8 cellular contexts compared by ENCODE assay signal in genomic region chr15:64355559-64356442, GRCh38. TPM values are rescaled to one million over a fixed set of nuclear protein-coding genes. Genes with fewer than 3 reads are reported as not detected.
DNase-seq lines count a peak whose midpoint lies in the region; ATAC-seq and TF ChIP-seq lines count a peak whose summit lies in the region.

Gene CSNK1G1, minus strand, starts transcription at chr15:64356173. Its CDS starts 55,674 bp downstream, at chr15:64300499.

- peak within 1 kb of the TSS; percentile 79 for H2AFZ ChIP-seq in PC-3 (ENCODE audit: low read length)

- intact Hi-C loops in PC-3 (cut with micrococcal nuclease) (loop anchor here (1.0 to 2.0 kb wide), 4 partner anchors 67 to 192 kb away; partner anchors contain the start of gene PPIB), mucosa of descending colon (cut with DNase I, micrococcal nuclease) (no loop called here)

- BruUV-seq in PC-3 (replicated peaks; lab: Mats Ljungman, UMichigan) = no TSS peak

- POLR2A ChIA-PET in PC-3 (lab: Charles Lee; ENCODE audit: unreplicated experiment) = interaction anchor here (0.5 kb wide), 1 partner anchor 123 kb away, joined by 4 read pairs; no protein-coding TSS in a partner anchor

- TF ChIP-seq RAD21 in Ishikawa (IDR thresholded peaks at IDR 0.05; ENCODE audit: low read depth) = no peak

- H3K27me3 ChIP-seq in PC-3 (ENCODE audit: low read length) = no peaks in the 10 kb centered on the region

- H3F3A ChIP-seq in PC-3 (ENCODE audit: low read length, unreplicated experiment) = no peaks in the 10 kb centered on the region

- DNase-seq in D341Med (ENCODE audit: low spot score) (peak; percentile 93), PC-3 (peak; percentile 93), activated T-cell treated with anti-CD3 and anti-CD28 coated beads for 48 hours (ENCODE audit: low read depth) (peak; percentile 86), epithelial cell of prostate (ENCODE audit: low read depth, low spot score) (peak; percentile 69), mucosa of descending colon (peak; percentile 93 to 95 (median 95))
- peak; percentile 91 for DNase-seq in stimulated activated CD8-positive, alpha-beta memory T cell treated with anti-CD3 and anti-CD28 coated beads, Interleukin-4, amount 100 ng/mL, for 24 hours (ENCODE audit: low read depth)

- peak within 1 kb of the TSS; percentile 86 for H3K4me2 ChIP-seq in PC-3 (ENCODE audit: low read length)

- no peaks in the 10 kb centered on the region for H3K36me3 ChIP-seq in PC-3 (ENCODE audit: low read depth, low read length)
- no peaks in the 10 kb centered on the region for H3K36me3 ChIP-seq in mucosa of descending colon (ENCODE audit: low read depth)

- ATAC-seq in GM21576 (IDR thresholded peaks at IDR 0.05; ENCODE audit: unreplicated experiment) = peak; percentile 89
- ATAC-seq in PC-3 = peak; percentile 96
- peak; percentile 99 for ATAC-seq in mucosa of descending colon

- no peaks in the 10 kb centered on the region for H4K20me1 ChIP-seq in PC-3 (ENCODE audit: low read length)

- TF ChIP-seq EP300 in Ishikawa (IDR thresholded peaks at IDR 0.05; ENCODE audit: borderline replicate concordance) = peak; percentile 26; the same call in 1 of the 2 replicates

- peak within 1 kb of the TSS; percentile 50 for H3K27ac ChIP-seq in PC-3 (ENCODE audit: low read length)
- H3K27ac ChIP-seq in epithelial cell of prostate = peak within 1 kb of the TSS; percentile 80

- peak within 1 kb of the TSS; percentile 80 for H3K9ac ChIP-seq in PC-3 (ENCODE audit: low read length)

- H3K79me2 ChIP-seq in PC-3 (ENCODE audit: low read length) = peaks cover 39% of the 10 kb centered on the region

- H3K9me3 ChIP-seq in PC-3 (ENCODE audit: low read length) (no peaks in the 10 kb centered on the region), mucosa of descending colon (no peaks in the 10 kb centered on the region)

- CTCF ChIA-PET in PC-3 (lab: Charles Lee) = interaction anchor here (0.6 to 1.0 kb wide), 2 partner anchors 9 to 32 kb away, joined by 3 read pairs; partner anchors contain the start of gene TRIP4

- TF ChIP-seq CTCF in PC-3 (conservative IDR thresholded peaks at IDR 0.05; ENCODE audit: low read depth, low read length) = no peak
- TF ChIP-seq CTCF in mucosa of descending colon (IDR thresholded peaks at IDR 0.05) = no peak

- no peaks in the 10 kb centered on the region for H3K9me2 ChIP-seq in PC-3 (replicated peaks; ENCODE audit: low read length)

- H3K4me3 ChIP-seq in PC-3 (ENCODE audit: low read length) (peak within 1 kb of the TSS; percentile 85), mucosa of descending colon (peak within 1 kb of the TSS; percentile 30)

- peaks cover 5% of the 10 kb centered on the region; the same call in 1 of the 2 replicates for H3K4me1 ChIP-seq in PC-3 (ENCODE audit: insufficient read depth, low read length)
- peaks cover 4% of the 10 kb centered on the region for H3K4me1 ChIP-seq in mucosa of descending colon (ENCODE audit: low read depth)

TF ChIP-seq in Ishikawa, 13 proteins besides CTCF, POLR2A, EP300 and RAD21:
- TF ChIP-seq TCF12 (IDR thresholded peaks at IDR 0.05; ENCODE audit: low read depth) (no peak; the same call in 1 of the 2 replicates), YY1 (IDR thresholded peaks at IDR 0.05; ENCODE audit: low read depth) (no peak), REST (IDR thresholded peaks at IDR 0.05; ENCODE audit: low read depth) (no peak), CREB1 (IDR thresholded peaks at IDR 0.05; ENCODE audit: low read depth) (no peak; the same call in 1 of the 2 replicates), TEAD4 (IDR thresholded peaks at IDR 0.05) (no peak), USF1 (IDR thresholded peaks at IDR 0.05) (no peak), MAX (IDR thresholded peaks at IDR 0.05) (peak; percentile 18; the same call in 1 of the 2 replicates), ZBTB7A (IDR thresholded peaks at IDR 0.05; ENCODE audit: low read depth) (no peak), FOXM1 (IDR thresholded peaks at IDR 0.05; ENCODE audit: borderline replicate concordance, low read depth) (peak; percentile 36; the same call in 1 of the 2 replicates), TAF1 (IDR thresholded peaks at IDR 0.05; ENCODE audit: low read depth) (0 out of 2 replicates have a peak, but pooled peaks have one; percentile 17), NFIC (IDR thresholded peaks at IDR 0.05) (no peak), CEBPB (IDR thresholded peaks at IDR 0.05) (no peak), EGR1 (IDR thresholded peaks at IDR 0.05) (peak; percentile 63; the same call in 1 of the 2 replicates)

RNA-seq across cellular contexts. Expression of gene CSNK1G1, which starts in this region (rescaled TPM):
- total RNA-seq in PC-3 (2014; rRNA removed) (7.8 and 9.8 TPM in 2 replicates), mucosa of descending colon (10 to 100 TPM; 19.1 to 22.3 (median 22.3) TPM)

Comparison
In these comparisons a context has a peak if more than half of its experiments do, and no peak if none do; other contexts are left out.
1. Peak in every context shown above with its lines: DNase-seq, ATAC-seq, H3K4me3 ChIP-seq and H3K27ac ChIP-seq.